1 cellular context compared by ENCODE assay signal in genomic region chr11:106087815-106088435, GRCh38.
TF ChIP-seq lines count a peak whose summit lies in the region.

No MANE protein-coding gene starts in this region.

TF ChIP-seq in WTC11, 78 proteins besides CTCF, POLR2A, EP300 and RAD21 (continued from another document):
- no peak for TF ChIP-seq NFYB (CRISPR knock-in tag; conservative IDR thresholded peaks at IDR 0.05; ENCODE audit: low read depth)
- TF ChIP-seq ZNF671 (CRISPR knock-in tag; IDR thresholded peaks at IDR 0.05): no peak
- TF ChIP-seq RELA (CRISPR knock-in tag; IDR thresholded peaks at IDR 0.05; ENCODE audit: borderline replicate concordance): no peak
- no peak for TF ChIP-seq CREB1 (CRISPR knock-in tag; IDR thresholded peaks at IDR 0.05)
- TF ChIP-seq ZNF121 (CRISPR knock-in tag; IDR thresholded peaks at IDR 0.05): no peak
- TF ChIP-seq GABPB1 (CRISPR knock-in tag; IDR thresholded peaks at IDR 0.05): no peak
- no peak for TF ChIP-seq JUN (CRISPR knock-in tag; IDR thresholded peaks at IDR 0.05)
- no peak for TF ChIP-seq SMAD4 (CRISPR knock-in tag; IDR thresholded peaks at IDR 0.05)
- TF ChIP-seq MAX (CRISPR knock-in tag; IDR thresholded peaks at IDR 0.05): no peak
